16 cellular contexts compared by ENCODE assay signal in genomic region chr1:32681501-32681900, GRCh38. TPM values are rescaled to one million over a fixed set of nuclear protein-coding genes. Genes with fewer than 3 reads are reported as not detected.
DNase-seq lines count a peak whose midpoint lies in the region; ATAC-seq, FAIRE-seq and TF ChIP-seq lines count a peak whose summit lies in the region.
"Had no signal": no experiment of that assay in that cellular context is flagged by ENCODE, and none has a peak within 500 bp of the region (broad histone marks: within the 10 kb centered on the region; RNA-seq: fewer than 3 reads in every experiment).

No MANE protein-coding gene starts in this region.

- H3K79me1 ChIP-seq in H9 (ENCODE audit: insufficient read depth, low read depth, low read length, poor library complexity, severe bottlenecking), result no peaks in the 10 kb centered on the region

- no peaks in the 10 kb centered on the region for H3K27me3 ChIP-seq in GM12878 (replicated peaks in 1 of 2; ENCODE audit: control insufficient read depth in 2 of 2, insufficient read depth in 2 of 2, low read length in 1 of 2)
- no peaks in the 10 kb centered on the region for H3K27me3 ChIP-seq in prostate gland (replicated peaks; ENCODE audit: insufficient read depth)
- H3K27me3 ChIP-seq in H9 (ENCODE audit: insufficient read depth, low read length), result no peaks in the 10 kb centered on the region
- H3K27me3 ChIP-seq: uterus had no signal

- H3K23me2 ChIP-seq in H9 (ENCODE audit: insufficient read length, low read depth, low read length, poor library complexity, severe bottlenecking), result no peaks in the 10 kb centered on the region

- no peaks in the 10 kb centered on the region for H3K4me1 ChIP-seq in GM12878 (ENCODE audit: control insufficient read depth, insufficient read depth, low read length)
- peaks cover 9% of the 10 kb centered on the region for H3K4me1 ChIP-seq in prostate gland (replicated peaks)
- no peaks in the 10 kb centered on the region for H3K4me1 ChIP-seq in H9 (ENCODE audit: insufficient read depth, low read length)
- H3K4me1 ChIP-seq: uterus had no signal

- FAIRE-seq in GM12878 (lab: Jason Lieb, UNC), result peak; percentile 54

- no peak overlapping the region for H2BK20ac ChIP-seq in H9 (ENCODE audit: low read depth, low read length, poor library complexity, severe bottlenecking)

- no peak overlapping the region for H2BK15ac ChIP-seq in H9 (ENCODE audit: low read depth, low read length)

- no peak overlapping the region for H3K4ac ChIP-seq in H9 (ENCODE audit: low read depth, low read length)

- H3K4me2 ChIP-seq in GM12878 (ENCODE audit: control insufficient read depth, insufficient read depth) (no peak overlapping the region), H9 (ENCODE audit: insufficient read depth, insufficient read length, low read length) (no peak overlapping the region)
- H3K4me2 ChIP-seq: smooth muscle cell had no signal

- no peaks in the 10 kb centered on the region for H3K9me3 ChIP-seq in GM12878 (replicated peaks; ENCODE audit: control insufficient read depth, insufficient read depth, low read length)
- H3K9me3 ChIP-seq in prostate gland, result no peaks in the 10 kb centered on the region
- no peaks in the 10 kb centered on the region for H3K9me3 ChIP-seq in H9 (ENCODE audit: control insufficient read depth, low read depth, low read length)
- H3K9me3 ChIP-seq: uterus had no signal

- TF ChIP-seq RAD21 in GM12878 (IDR thresholded peaks at IDR 0.05; ENCODE audit: insufficient read depth, low read depth, low read length), result no peak

- H2BK12ac ChIP-seq in H9 (ENCODE audit: insufficient read length, low read depth, low read length), result no peak overlapping the region

- H3K9ac ChIP-seq in GM12878 (ENCODE audit: control insufficient read depth, insufficient read depth, low read length), result no peak overlapping the region
- H3K9ac ChIP-seq in H9 (ENCODE audit: extremely low read depth, insufficient read length, low read length), result no peak overlapping the region

- H3K36me3 Mint-ChIP-seq in H9 (ENCODE audit: insufficient read depth in 1 of 3, low read depth in 3 of 3) (peaks cover 43 to 87% (median 74%) of the 10 kb centered on the region in 3 experiments), T-cell (peaks cover 47% of the 10 kb centered on the region)

- no peaks in the 10 kb centered on the region for H3K4me1 Mint-ChIP-seq in H9
- H3K4me1 Mint-ChIP-seq in T-cell, result no peaks in the 10 kb centered on the region
- H3K4me1 Mint-ChIP-seq: stimulated activated memory B cell treated with anti-CD40 and anti-IgM and Interleukin-4, amounts not matched to agents 10 μg/mL and 1 μg/mL and 100 μg/mL, for 72 hours had no signal

- DNase-seq in G401 (ENCODE audit: low spot score) (peak; percentile 32), GM12878 (ENCODE audit: low read depth, low spot score) (no peak), left ventricle myocardium superior (no peak), prostate gland (ENCODE audit: low spot score) (peak; percentile 31), H9 (no peak), DMS153 (lab: John Stamatoyannopoulos, UW) (no peak), T-cell (no peak)
- no peak for DNase-seq in stimulated activated CD4-positive, alpha-beta T cell treated with anti-CD3 and anti-CD28 coated beads, Interleukin-4, amount 100 ng/mL, for 1 hour
- DNase-seq: activated CD4-positive, alpha-beta memory T cell treated with anti-CD3 and anti-CD28 coated beads for 36 hours; Calu3; NCI-H2029; NCI-H526 treated with DMSO at 0.1 percent for 48 hours; occipital lobe; uterus had no signal

- BruUV-seq in GM12878 (replicated peaks; lab: Mats Ljungman, UMichigan), result no TSS peak

- H3K27ac ChIP-seq in GM12878 (ENCODE audit: control insufficient read depth, insufficient read depth) (no peak overlapping the region), prostate gland (peak overlapping the region in 1 of 2 donors; percentile 24), H9 (ENCODE audit: insufficient read length, low read depth, low read length) (no peak overlapping the region)

- H3T11ph ChIP-seq in H9 (ENCODE audit: low read length), result no peak overlapping the region

- H3K4me3 ChIP-seq in GM12878, result no peak overlapping the region
- H3K4me3 ChIP-seq in prostate gland, result no peak overlapping the region
- H3K4me3 ChIP-seq: smooth muscle cell, uterus had no signal

- H3K79me2 ChIP-seq in GM12878 (ENCODE audit: control insufficient read depth, insufficient read depth, low read length) (no peaks in the 10 kb centered on the region), H9 (ENCODE audit: insufficient read depth, low read length) (no peaks in the 10 kb centered on the region)

- TF ChIP-seq CTCF in GM12878 (IDR thresholded peaks at IDR 0.05 in 2 of 3, conservative IDR thresholded peaks at IDR 0.05 in 1 of 3; ENCODE audit: control insufficient read depth in 2 of 3, extremely low read depth in 1 of 3, insufficient read depth in 1 of 3, low read depth in 3 of 3, low read length in 3 of 3), result no peak
- no peak for TF ChIP-seq CTCF in prostate gland (IDR thresholded peaks at IDR 0.05)
- TF ChIP-seq CTCF in H9 (conservative IDR thresholded peaks at IDR 0.05), result no peak

- intact Hi-C loops in GM12878 (cut with micrococcal nuclease; ENCODE audit: unreplicated experiment) (no loop called here), left ventricle myocardium superior (cut with micrococcal nuclease) (no loop called here), prostate gland (cut with DNase I) (no loop called here)

- H4K20me1 ChIP-seq in GM12878 (ENCODE audit: control insufficient read depth, insufficient read depth), result no peaks in the 10 kb centered on the region
- no peaks in the 10 kb centered on the region for H4K20me1 ChIP-seq in H9 (ENCODE audit: control insufficient read depth, insufficient read depth, insufficient read length)

- no peak for TF ChIP-seq POLR2A in GM12878 (IDR thresholded peaks at IDR 0.05; ENCODE audit: low read depth, low read length)
- no peak for TF ChIP-seq POLR2A in prostate gland (IDR thresholded peaks at IDR 0.05)

- no peak overlapping the region for H2BK5ac ChIP-seq in H9 (ENCODE audit: insufficient read length, low read length)

- H3K23ac ChIP-seq in H9 (ENCODE audit: insufficient read length, low read depth, low read length), result no peak overlapping the region

- H3K27me3 Mint-ChIP-seq in H9 (ENCODE audit: low read depth), result no peaks in the 10 kb centered on the region
- no peaks in the 10 kb centered on the region for H3K27me3 Mint-ChIP-seq in T-cell
- H3K27me3 Mint-ChIP-seq: activated CD4-positive, alpha-beta memory T cell treated with anti-CD3 and anti-CD28 coated beads for 36 hours; stimulated activated memory B cell treated with anti-CD40 and anti-IgM and Interleukin-4, amounts not matched to agents 10 μg/mL and 1 μg/mL and 100 μg/mL, for 72 hours had no signal

- no peak overlapping the region for H2BK120ac ChIP-seq in H9 (ENCODE audit: low read depth, low read length, poor library complexity, severe bottlenecking)

- TF ChIP-seq EP300 in GM12878 (IDR thresholded peaks at IDR 0.05; ENCODE audit: borderline replicate concordance in 1 of 2, control insufficient read depth in 1 of 2, low read depth in 2 of 2, low read length in 2 of 2), result no peak

- H2AFZ ChIP-seq in GM12878 (ENCODE audit: control insufficient read depth, low read depth, low read length) (no peak overlapping the region), H9 (ENCODE audit: low read length) (no peak overlapping the region)

- CTCF ChIA-PET in GM12878 (lab: Yijun Ruan, JAX) (no interaction called here), T-cell (lab: Charles Lee) (no interaction called here)

- peaks cover 4 to 35% of the 10 kb centered on the region in 2 experiments for H3K36me3 ChIP-seq in GM12878 (ENCODE audit: control insufficient read depth in 2 of 2, insufficient read depth in 2 of 2, low read length in 1 of 2)
- H3K36me3 ChIP-seq in prostate gland, result no peaks in the 10 kb centered on the region
- H3K36me3 ChIP-seq: uterus had no signal

- H3K9me3 Mint-ChIP-seq in H9, result no peaks in the 10 kb centered on the region
- H3K9me3 Mint-ChIP-seq in T-cell, result no peaks in the 10 kb centered on the region
- H3K9me3 Mint-ChIP-seq: activated CD4-positive, alpha-beta memory T cell treated with anti-CD3 and anti-CD28 coated beads for 36 hours; stimulated activated memory B cell treated with anti-CD40 and anti-IgM and Interleukin-4, amounts not matched to agents 10 μg/mL and 1 μg/mL and 100 μg/mL, for 72 hours had no signal

- H2AK5ac ChIP-seq in H9 (ENCODE audit: insufficient read length, low read length), result no peak overlapping the region

- POLR2A ChIA-PET in GM12878 (lab: Charles Lee) (no interaction called here), T-cell (lab: Charles Lee) (no interaction called here)

- WGBS in GM12878 (ENCODE audit: insufficient coverage, insufficient replicate concordance, low lambda C conversion rate, missing lambda C conversion rate), result 100% methylated on average over 2 of the region's 2 CpGs
- 11% methylated on average over 2 of the region's 2 CpGs for WGBS in prostate gland
- WGBS in H9 (ENCODE audit: extremely low coverage, insufficient read length, low lambda C conversion rate), result no CpG with 5 or more reads among the region's 2 CpGs

- no peak overlapping the region for H3K4me3 Mint-ChIP-seq in H9
- no peak overlapping the region for H3K4me3 Mint-ChIP-seq in T-cell
- H3K4me3 Mint-ChIP-seq: activated CD4-positive, alpha-beta memory T cell treated with anti-CD3 and anti-CD28 coated beads for 36 hours; stimulated activated memory B cell treated with anti-CD40 and anti-IgM and Interleukin-4, amounts not matched to agents 10 μg/mL and 1 μg/mL and 100 μg/mL, for 72 hours had no signal

- H4K91ac ChIP-seq in H9 (ENCODE audit: insufficient read length, low read depth, low read length), result no peak overlapping the region

- SMC1A ChIA-PET in GM12878 (lab: Charles Lee; ENCODE audit: uncharacterized antibody, unreplicated experiment), result no interaction called here

- RAD21 ChIA-PET in GM12878 (lab: Charles Lee; ENCODE audit: unreplicated experiment), result no interaction called here

- H3K14ac ChIP-seq in H9 (ENCODE audit: insufficient read depth, low read length), result no peak overlapping the region

- no peak overlapping the region for H4K8ac ChIP-seq in H9 (replicated peaks; ENCODE audit: insufficient read length, low read depth, low read length)

- no peak for ATAC-seq in GM12878
- peak; percentile 50 for ATAC-seq in left ventricle myocardium superior
- no peak for ATAC-seq in T-cell (replicated peaks in 1 of 4)
- ATAC-seq: stimulated activated memory B cell treated with anti-CD40 and anti-IgM and Interleukin-4, amounts not matched to agents 10 μg/mL and 1 μg/mL and 100 μg/mL, for 72 hours had no signal

- H3K56ac ChIP-seq in H9 (ENCODE audit: insufficient read length, low read depth, low read length), result no peak overlapping the region

- H4K5ac ChIP-seq in H9 (ENCODE audit: insufficient read length, low read depth, low read length), result no peak overlapping the region

- no peak overlapping the region for H3K18ac ChIP-seq in H9 (ENCODE audit: insufficient read length, low read depth, low read length)

- in situ Hi-C loops in G401 (cut with HindIII; ENCODE audit: low sequenced_read_pairs) (no loop called here), GM12878 (cut with MboI) (no loop called here)

- peak overlapping the region in 1 of 3 experiments; percentile 30; a peak in 1 of 7 replicates for H3K27ac Mint-ChIP-seq in H9
- no peak overlapping the region for H3K27ac Mint-ChIP-seq in T-cell
- H3K27ac Mint-ChIP-seq: activated CD4-positive, alpha-beta memory T cell treated with anti-CD3 and anti-CD28 coated beads for 36 hours; stimulated activated memory B cell treated with anti-CD40 and anti-IgM and Interleukin-4, amounts not matched to agents 10 μg/mL and 1 μg/mL and 100 μg/mL, for 72 hours had no signal

RNA-seq across cellular contexts. Expression of gene SYNC, which starts 21.1 kb away (rescaled TPM):
- total RNA-seq in G401 (2014; rRNA removed; shearing (Covaris generic)), result 6.5 and 7.9 TPM in 2 replicates
- total RNA-seq in GM12878 (2013; cell fraction: nucleolus; rRNA removed), result 1.8 TPM in 1 of 2 replicates, not detected in the other
- total RNA-seq in GM12878 (2014; rRNA removed) (0.27 TPM in 1 of 2 replicates, not detected in the other), GM12878 (2014; rRNA removed; fragmentation: Illumina TruSeq; extraction: Trizol) (0.04 TPM in 1 of 2 replicates, not detected in the other), GM12878 (2021) (not detected in 2 replicates), left ventricle myocardium superior (12.2 TPM), prostate gland (10 to 100 TPM in 1 of 2 donors, 1 to 10 TPM in 1; 7.9 to 18.2 TPM), H9 (2021) (0.15 TPM in 2 replicates), T-cell (under 1 TPM in 1 of 5 donors, not detected in 4; 0.07 TPM)
- polyA plus RNA-seq in GM12878 (2011; ENCODE audit: low read depth), result not detected
- polyA plus RNA-seq in GM12878 (2011; rRNA removed) (0.05 TPM in 1 of 2 replicates, not detected in the other), GM12878 (2014; fragmentation: Illumina TruSeq; extraction: Trizol) (0.05 TPM in 1 of 2 replicates, not detected in the other), GM12878 (2014; fragmentation: Nextera tagmentation; extraction: Ambion mirVana) (not detected), GM12878 (2014; rRNA removed) (not detected in 2 replicates), GM12878 (2016; fragmentation: Nextera tagmentation; extraction: Ambion mirVana) (under 1 TPM in 1 of 2 experiments, not detected in 1; 0.12 TPM)
- not detected in 2 replicates for polyA plus RNA-seq in GM12878 (2011; cell fraction: cytosol; rRNA removed)
- not detected in 2 replicates for polyA plus RNA-seq in GM12878 (2011; cell fraction: nucleus; rRNA removed)
- not detected in 2 replicates for polyA plus RNA-seq in GM12878 (2012)
- polyA minus RNA-seq in GM12878 (2011; rRNA and poly(A)+ RNA removed), result not detected in 2 replicates
- polyA minus RNA-seq in GM12878 (2011; cell fraction: cytosol; rRNA and poly(A)+ RNA removed), result not detected in 2 replicates
- polyA minus RNA-seq in GM12878 (2011; cell fraction: nucleus; rRNA and poly(A)+ RNA removed), result not detected in 2 replicates
- total RNA-seq: activated CD4-positive, alpha-beta memory T cell treated with anti-CD3 and anti-CD28 coated beads for 36 hours had no signal

RNA-seq across cellular contexts. Expression of gene RBBP4, which starts 30.5 kb away (rescaled TPM):
- total RNA-seq in G401 (2014; rRNA removed; shearing (Covaris generic)), result 211 and 289 TPM in 2 replicates
- 185 and 189 TPM in 2 replicates for total RNA-seq in GM12878 (2013; cell fraction: nucleolus; rRNA removed)
- total RNA-seq in GM12878 (2014; rRNA removed) (156 and 165 TPM in 2 replicates), GM12878 (2014; rRNA removed; fragmentation: Illumina TruSeq; extraction: Trizol) (194 TPM in 2 replicates), GM12878 (2021) (290 and 303 TPM in 2 replicates), left ventricle myocardium superior (98.9 TPM), prostate gland (100 to 1,000 TPM; 122 to 183 TPM), H9 (2021) (416 and 421 TPM in 2 replicates), T-cell (100 to 1,000 TPM; 150 to 162 (median 158) TPM)
- polyA plus RNA-seq in GM12878 (2011; ENCODE audit: low read depth), result 131 TPM
- polyA plus RNA-seq in GM12878 (2011; rRNA removed) (228 and 250 TPM in 2 replicates), GM12878 (2014; fragmentation: Illumina TruSeq; extraction: Trizol) (237 and 297 TPM in 2 replicates), GM12878 (2014; fragmentation: Nextera tagmentation; extraction: Ambion mirVana) (100 to 1,000 TPM; 120 to 234 TPM), GM12878 (2014; rRNA removed) (169 and 177 TPM in 2 replicates), GM12878 (2016; fragmentation: Nextera tagmentation; extraction: Ambion mirVana) (100 to 1,000 TPM; 342 to 357 TPM)
- 127 and 135 TPM in 2 replicates for polyA plus RNA-seq in GM12878 (2011; cell fraction: cytosol; rRNA removed)
- 156 and 168 TPM in 2 replicates for polyA plus RNA-seq in GM12878 (2011; cell fraction: nucleus; rRNA removed)
- polyA plus RNA-seq in GM12878 (2012), result 143 and 197 TPM in 2 replicates
- polyA minus RNA-seq in GM12878 (2011; rRNA and poly(A)+ RNA removed), result 209 and 276 TPM in 2 replicates
- 110 TPM in 2 replicates for polyA minus RNA-seq in GM12878 (2011; cell fraction: cytosol; rRNA and poly(A)+ RNA removed)
- polyA minus RNA-seq in GM12878 (2011; cell fraction: nucleus; rRNA and poly(A)+ RNA removed), result 73.5 and 94.8 TPM in 2 replicates

RNA-seq across cellular contexts. Expression of gene ZBTB8OS, which starts 31.2 kb away (rescaled TPM):
- total RNA-seq in G401 (2014; rRNA removed; shearing (Covaris generic)), result 101 and 103 TPM in 2 replicates
- total RNA-seq in GM12878 (2013; cell fraction: nucleolus; rRNA removed), result 95.3 and 95.8 TPM in 2 replicates
- total RNA-seq in GM12878 (2014; rRNA removed) (77.9 and 83.8 TPM in 2 replicates), GM12878 (2014; rRNA removed; fragmentation: Illumina TruSeq; extraction: Trizol) (144 and 146 TPM in 2 replicates), GM12878 (2021) (77.8 and 88.9 TPM in 2 replicates), left ventricle myocardium superior (34.5 TPM), prostate gland (10 to 100 TPM; 32.7 to 38.7 TPM), H9 (2021) (59.4 and 64.2 TPM in 2 replicates), T-cell (10 to 100 TPM; 34.6 to 53.3 (median 42.7) TPM)
- 228 TPM for polyA plus RNA-seq in GM12878 (2011; ENCODE audit: low read depth)
- polyA plus RNA-seq in GM12878 (2011; rRNA removed) (131 and 193 TPM in 2 replicates), GM12878 (2014; fragmentation: Illumina TruSeq; extraction: Trizol) (133 and 180 TPM in 2 replicates), GM12878 (2014; fragmentation: Nextera tagmentation; extraction: Ambion mirVana) (100 to 1,000 TPM; 294 to 350 TPM), GM12878 (2014; rRNA removed) (123 and 150 TPM in 2 replicates), GM12878 (2016; fragmentation: Nextera tagmentation; extraction: Ambion mirVana) (100 to 1,000 TPM; 137 to 140 TPM)
- 59.4 and 71.0 TPM in 2 replicates for polyA plus RNA-seq in GM12878 (2011; cell fraction: cytosol; rRNA removed)
- 53.0 and 53.4 TPM in 2 replicates for polyA plus RNA-seq in GM12878 (2011; cell fraction: nucleus; rRNA removed)
- 109 and 139 TPM in 2 replicates for polyA plus RNA-seq in GM12878 (2012)
- 21.7 and 34.6 TPM in 2 replicates for polyA minus RNA-seq in GM12878 (2011; rRNA and poly(A)+ RNA removed)
- 12.8 and 13.6 TPM in 2 replicates for polyA minus RNA-seq in GM12878 (2011; cell fraction: cytosol; rRNA and poly(A)+ RNA removed)
- polyA minus RNA-seq in GM12878 (2011; cell fraction: nucleus; rRNA and poly(A)+ RNA removed), result 10.4 and 16.4 TPM in 2 replicates

Comparison
In these comparisons a context has a peak if more than half of its experiments do, and no peak if none do; other contexts are left out.
1. DNase-seq: peak in G401 (single experiment) and prostate gland (single experiment); none in GM12878 (single experiment), left ventricle myocardium superior (single experiment), H9 (single experiment), DMS153 (single experiment), T-cell (0 of 34) and stimulated activated CD4-positive, alpha-beta T cell treated with anti-CD3 and anti-CD28 coated beads, Interleukin-4, amount 100 ng/mL, for 1 hour (single experiment).